Comparison of ENCODE assay signal across 8 cellular contexts in the genomic region with DNA sequence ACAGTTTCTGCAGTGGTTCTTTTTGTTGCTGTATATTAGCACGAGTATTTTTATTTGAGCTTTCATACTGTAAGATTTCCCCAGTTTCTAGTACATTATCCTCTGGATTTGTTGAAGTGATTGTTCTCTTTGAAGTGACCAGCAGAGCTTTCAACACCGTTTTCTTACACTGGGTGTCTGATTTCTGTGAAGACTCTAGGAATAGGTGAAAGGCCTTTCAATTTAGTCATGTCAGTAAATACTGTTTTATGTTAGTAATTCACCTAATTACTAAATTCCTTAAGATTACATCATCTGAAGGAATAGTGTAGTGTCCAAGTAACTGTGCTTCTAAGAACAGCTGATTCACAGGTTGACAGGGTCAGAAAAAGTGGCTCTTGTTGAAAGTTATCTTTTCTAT. TPM values are rescaled to one million over a fixed set of nuclear protein-coding genes. Genes with fewer than 3 reads are reported as not detected.
DNase-seq lines count a peak whose midpoint lies in the region; ATAC-seq, FAIRE-seq and TF ChIP-seq lines count a peak whose summit lies in the region.

No MANE protein-coding gene starts in this region.

- TF ChIP-seq CTCF in brain (conservative IDR thresholded peaks at IDR 0.05), result no peak

- DNase-seq in AG08396 (ENCODE audit: low spot score), result peak; percentile 16
- peak; percentile 19 for DNase-seq in HT-29 (ENCODE audit: low spot score)
- DNase-seq in medulla oblongata (ENCODE audit: extremely low spot score), result peak; percentile 50
- DNase-seq in GM19239 (ENCODE audit: insufficient read length, low spot score), result no peak
- no peak for DNase-seq in COR-L47 (lab: John Stamatoyannopoulos, UW)

- H3K9me3 Mint-ChIP-seq in brain, result peaks cover 7 to 15% (median 13%) of the 10 kb centered on the region in 5 experiments

- ATAC-seq in GM19035 (IDR thresholded peaks at IDR 0.05; ENCODE audit: unreplicated experiment) (no peak), HG03460 (IDR thresholded peaks at IDR 0.05; ENCODE audit: unreplicated experiment) (no peak)

- H3K27ac Mint-ChIP-seq in brain, result peak overlapping the region; percentile 11 to 97 (median 90)

- no peak for FAIRE-seq in GM19239 (lab: Jason Lieb, UNC)

- peak overlapping the region; percentile 92 to 99 (median 96) for H3K4me3 Mint-ChIP-seq in brain

- H3K36me3 Mint-ChIP-seq in brain, result peaks cover 25% of the 10 kb centered on the region

- H3K4me1 Mint-ChIP-seq in brain, result peaks cover 62% of the 10 kb centered on the region

- H3K27me3 Mint-ChIP-seq in brain, result peaks cover 8% of the 10 kb centered on the region

RNA-seq across cellular contexts. Expression of gene PPM1B, which starts 2.3 kb away (rescaled TPM):
- total RNA-seq in HT-29 (2014; rRNA removed; shearing (Covaris generic)), result 21.7 and 24.6 TPM in 2 replicates
- 24.2 TPM for polyA plus RNA-seq in brain (ENCODE audit: insufficient read depth, low read depth, low replicate concordance)

Comparison
In these comparisons a context has a peak if more than half of its experiments do, and no peak if none do; other contexts are left out.
1. DNase-seq: peak in AG08396 (single experiment), HT-29 (single experiment) and medulla oblongata (single experiment); none in GM19239 (single experiment) and COR-L47 (single experiment).